2 cellular contexts compared by ENCODE assay signal in the genomic region with DNA sequence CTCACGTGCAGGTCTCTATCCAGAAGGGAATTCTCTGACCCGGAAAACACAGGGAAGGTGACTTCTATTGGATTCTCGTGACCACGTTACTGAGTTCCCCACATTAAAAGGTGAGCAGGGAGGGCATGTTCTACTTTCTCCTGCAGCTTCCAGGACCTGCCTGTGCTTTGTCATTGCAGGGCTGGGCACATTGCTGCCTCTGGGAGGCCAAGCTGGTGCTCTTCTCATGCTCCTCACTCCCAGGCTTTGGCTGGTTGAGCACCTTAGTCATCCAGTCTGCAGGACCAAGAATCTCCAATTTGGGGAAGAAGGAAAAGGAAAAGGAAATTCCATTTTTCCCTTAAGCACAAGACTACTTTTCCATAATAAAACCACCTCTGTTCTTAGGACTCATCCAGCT.
TF ChIP-seq lines count a peak whose summit lies in the region.

No MANE protein-coding gene starts in this region.

TF ChIP-seq in GM23338, 12 proteins besides CTCF, POLR2A, EP300 and RAD21:
- TF ChIP-seq, protein P1, sequence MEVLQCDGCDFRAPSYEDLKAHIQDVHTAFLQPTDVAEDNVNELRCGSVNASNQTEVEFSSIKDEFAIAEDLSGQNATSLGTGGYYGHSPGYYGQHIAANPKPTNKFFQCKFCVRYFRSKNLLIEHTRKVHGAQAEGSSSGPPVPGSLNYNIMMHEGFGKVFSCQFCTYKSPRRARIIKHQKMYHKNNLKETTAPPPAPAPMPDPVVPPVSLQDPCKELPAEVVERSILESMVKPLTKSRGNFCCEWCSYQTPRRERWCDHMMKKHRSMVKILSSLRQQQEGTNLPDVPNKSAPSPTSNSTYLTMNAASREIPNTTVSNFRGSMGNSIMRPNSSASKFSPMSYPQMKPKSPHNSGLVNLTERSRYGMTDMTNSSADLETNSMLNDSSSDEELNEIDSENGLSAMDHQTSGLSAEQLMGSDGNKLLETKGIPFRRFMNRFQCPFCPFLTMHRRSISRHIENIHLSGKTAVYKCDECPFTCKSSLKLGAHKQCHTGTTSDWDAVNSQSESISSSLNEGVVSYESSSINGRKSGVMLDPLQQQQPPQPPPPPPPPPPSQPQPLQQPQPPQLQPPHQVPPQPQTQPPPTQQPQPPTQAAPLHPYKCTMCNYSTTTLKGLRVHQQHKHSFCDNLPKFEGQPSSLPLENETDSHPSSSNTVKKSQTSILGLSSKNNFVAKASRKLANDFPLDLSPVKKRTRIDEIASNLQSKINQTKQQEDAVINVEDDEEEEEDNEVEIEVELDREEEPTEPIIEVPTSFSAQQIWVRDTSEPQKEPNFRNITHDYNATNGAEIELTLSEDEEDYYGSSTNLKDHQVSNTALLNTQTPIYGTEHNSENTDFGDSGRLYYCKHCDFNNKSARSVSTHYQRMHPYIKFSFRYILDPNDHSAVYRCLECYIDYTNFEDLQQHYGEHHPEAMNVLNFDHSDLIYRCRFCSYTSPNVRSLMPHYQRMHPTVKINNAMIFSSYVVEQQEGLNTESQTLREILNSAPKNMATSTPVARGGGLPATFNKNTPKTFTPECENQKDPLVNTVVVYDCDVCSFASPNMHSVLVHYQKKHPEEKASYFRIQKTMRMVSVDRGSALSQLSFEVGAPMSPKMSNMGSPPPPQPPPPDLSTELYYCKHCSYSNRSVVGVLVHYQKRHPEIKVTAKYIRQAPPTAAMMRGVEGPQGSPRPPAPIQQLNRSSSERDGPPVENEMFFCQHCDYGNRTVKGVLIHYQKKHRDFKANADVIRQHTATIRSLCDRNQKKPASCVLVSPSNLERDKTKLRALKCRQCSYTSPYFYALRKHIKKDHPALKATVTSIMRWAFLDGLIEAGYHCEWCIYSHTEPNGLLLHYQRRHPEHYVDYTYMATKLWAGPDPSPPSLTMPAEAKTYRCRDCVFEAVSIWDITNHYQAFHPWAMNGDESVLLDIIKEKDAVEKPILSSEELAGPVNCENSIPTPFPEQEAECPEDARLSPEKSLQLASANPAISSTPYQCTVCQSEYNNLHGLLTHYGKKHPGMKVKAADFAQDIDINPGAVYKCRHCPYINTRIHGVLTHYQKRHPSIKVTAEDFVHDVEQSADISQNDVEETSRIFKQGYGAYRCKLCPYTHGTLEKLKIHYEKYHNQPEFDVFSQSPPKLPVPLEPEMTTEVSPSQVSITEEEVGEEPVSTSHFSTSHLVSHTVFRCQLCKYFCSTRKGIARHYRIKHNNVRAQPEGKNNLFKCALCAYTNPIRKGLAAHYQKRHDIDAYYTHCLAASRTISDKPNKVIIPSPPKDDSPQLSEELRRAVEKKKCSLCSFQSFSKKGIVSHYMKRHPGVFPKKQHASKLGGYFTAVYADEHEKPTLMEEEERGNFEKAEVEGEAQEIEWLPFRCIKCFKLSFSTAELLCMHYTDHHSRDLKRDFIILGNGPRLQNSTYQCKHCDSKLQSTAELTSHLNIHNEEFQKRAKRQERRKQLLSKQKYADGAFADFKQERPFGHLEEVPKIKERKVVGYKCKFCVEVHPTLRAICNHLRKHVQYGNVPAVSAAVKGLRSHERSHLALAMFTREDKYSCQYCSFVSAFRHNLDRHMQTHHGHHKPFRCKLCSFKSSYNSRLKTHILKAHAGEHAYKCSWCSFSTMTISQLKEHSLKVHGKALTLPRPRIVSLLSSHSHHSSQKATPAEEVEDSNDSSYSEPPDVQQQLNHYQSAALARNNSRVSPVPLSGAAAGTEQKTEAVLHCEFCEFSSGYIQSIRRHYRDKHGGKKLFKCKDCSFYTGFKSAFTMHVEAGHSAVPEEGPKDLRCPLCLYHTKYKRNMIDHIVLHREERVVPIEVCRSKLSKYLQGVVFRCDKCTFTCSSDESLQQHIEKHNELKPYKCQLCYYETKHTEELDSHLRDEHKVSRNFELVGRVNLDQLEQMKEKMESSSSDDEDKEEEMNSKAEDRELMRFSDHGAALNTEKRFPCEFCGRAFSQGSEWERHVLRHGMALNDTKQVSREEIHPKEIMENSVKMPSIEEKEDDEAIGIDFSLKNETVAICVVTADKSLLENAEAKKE (CRISPR knock-in tag; IDR thresholded peaks at IDR 0.05) = peak; percentile 83
- TF ChIP-seq STAT1 (IDR thresholded peaks at IDR 0.05; ENCODE audit: unreplicated experiment) = no peak

TF ChIP-seq in WTC11, 78 proteins besides CTCF, POLR2A, EP300 and RAD21 (continued from another document):
- TF ChIP-seq, protein P2, sequence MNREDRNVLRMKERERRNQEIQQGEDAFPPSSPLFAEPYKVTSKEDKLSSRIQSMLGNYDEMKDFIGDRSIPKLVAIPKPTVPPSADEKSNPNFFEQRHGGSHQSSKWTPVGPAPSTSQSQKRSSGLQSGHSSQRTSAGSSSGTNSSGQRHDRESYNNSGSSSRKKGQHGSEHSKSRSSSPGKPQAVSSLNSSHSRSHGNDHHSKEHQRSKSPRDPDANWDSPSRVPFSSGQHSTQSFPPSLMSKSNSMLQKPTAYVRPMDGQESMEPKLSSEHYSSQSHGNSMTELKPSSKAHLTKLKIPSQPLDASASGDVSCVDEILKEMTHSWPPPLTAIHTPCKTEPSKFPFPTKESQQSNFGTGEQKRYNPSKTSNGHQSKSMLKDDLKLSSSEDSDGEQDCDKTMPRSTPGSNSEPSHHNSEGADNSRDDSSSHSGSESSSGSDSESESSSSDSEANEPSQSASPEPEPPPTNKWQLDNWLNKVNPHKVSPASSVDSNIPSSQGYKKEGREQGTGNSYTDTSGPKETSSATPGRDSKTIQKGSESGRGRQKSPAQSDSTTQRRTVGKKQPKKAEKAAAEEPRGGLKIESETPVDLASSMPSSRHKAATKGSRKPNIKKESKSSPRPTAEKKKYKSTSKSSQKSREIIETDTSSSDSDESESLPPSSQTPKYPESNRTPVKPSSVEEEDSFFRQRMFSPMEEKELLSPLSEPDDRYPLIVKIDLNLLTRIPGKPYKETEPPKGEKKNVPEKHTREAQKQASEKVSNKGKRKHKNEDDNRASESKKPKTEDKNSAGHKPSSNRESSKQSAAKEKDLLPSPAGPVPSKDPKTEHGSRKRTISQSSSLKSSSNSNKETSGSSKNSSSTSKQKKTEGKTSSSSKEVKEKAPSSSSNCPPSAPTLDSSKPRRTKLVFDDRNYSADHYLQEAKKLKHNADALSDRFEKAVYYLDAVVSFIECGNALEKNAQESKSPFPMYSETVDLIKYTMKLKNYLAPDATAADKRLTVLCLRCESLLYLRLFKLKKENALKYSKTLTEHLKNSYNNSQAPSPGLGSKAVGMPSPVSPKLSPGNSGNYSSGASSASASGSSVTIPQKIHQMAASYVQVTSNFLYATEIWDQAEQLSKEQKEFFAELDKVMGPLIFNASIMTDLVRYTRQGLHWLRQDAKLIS (CRISPR knock-in tag; IDR thresholded peaks at IDR 0.05; ENCODE audit: borderline replicate concordance) = no peak
- no peak for TF ChIP-seq ZNF138 (CRISPR knock-in tag; conservative IDR thresholded peaks at IDR 0.05)
- TF ChIP-seq, protein P3, sequence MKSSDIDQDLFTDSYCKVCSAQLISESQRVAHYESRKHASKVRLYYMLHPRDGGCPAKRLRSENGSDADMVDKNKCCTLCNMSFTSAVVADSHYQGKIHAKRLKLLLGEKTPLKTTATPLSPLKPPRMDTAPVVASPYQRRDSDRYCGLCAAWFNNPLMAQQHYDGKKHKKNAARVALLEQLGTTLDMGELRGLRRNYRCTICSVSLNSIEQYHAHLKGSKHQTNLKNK (CRISPR knock-in tag; IDR thresholded peaks at IDR 0.05) = no peak
- no peak for TF ChIP-seq ATF1 (CRISPR knock-in tag; IDR thresholded peaks at IDR 0.05)
- no peak for TF ChIP-seq JUN (CRISPR knock-in tag; IDR thresholded peaks at IDR 0.05)
- TF ChIP-seq ZNF416 (CRISPR knock-in tag; IDR thresholded peaks at IDR 0.05) = no peak
- no peak for TF ChIP-seq EMX1 (CRISPR knock-in tag; IDR thresholded peaks at IDR 0.05)
- TF ChIP-seq, protein P4, sequence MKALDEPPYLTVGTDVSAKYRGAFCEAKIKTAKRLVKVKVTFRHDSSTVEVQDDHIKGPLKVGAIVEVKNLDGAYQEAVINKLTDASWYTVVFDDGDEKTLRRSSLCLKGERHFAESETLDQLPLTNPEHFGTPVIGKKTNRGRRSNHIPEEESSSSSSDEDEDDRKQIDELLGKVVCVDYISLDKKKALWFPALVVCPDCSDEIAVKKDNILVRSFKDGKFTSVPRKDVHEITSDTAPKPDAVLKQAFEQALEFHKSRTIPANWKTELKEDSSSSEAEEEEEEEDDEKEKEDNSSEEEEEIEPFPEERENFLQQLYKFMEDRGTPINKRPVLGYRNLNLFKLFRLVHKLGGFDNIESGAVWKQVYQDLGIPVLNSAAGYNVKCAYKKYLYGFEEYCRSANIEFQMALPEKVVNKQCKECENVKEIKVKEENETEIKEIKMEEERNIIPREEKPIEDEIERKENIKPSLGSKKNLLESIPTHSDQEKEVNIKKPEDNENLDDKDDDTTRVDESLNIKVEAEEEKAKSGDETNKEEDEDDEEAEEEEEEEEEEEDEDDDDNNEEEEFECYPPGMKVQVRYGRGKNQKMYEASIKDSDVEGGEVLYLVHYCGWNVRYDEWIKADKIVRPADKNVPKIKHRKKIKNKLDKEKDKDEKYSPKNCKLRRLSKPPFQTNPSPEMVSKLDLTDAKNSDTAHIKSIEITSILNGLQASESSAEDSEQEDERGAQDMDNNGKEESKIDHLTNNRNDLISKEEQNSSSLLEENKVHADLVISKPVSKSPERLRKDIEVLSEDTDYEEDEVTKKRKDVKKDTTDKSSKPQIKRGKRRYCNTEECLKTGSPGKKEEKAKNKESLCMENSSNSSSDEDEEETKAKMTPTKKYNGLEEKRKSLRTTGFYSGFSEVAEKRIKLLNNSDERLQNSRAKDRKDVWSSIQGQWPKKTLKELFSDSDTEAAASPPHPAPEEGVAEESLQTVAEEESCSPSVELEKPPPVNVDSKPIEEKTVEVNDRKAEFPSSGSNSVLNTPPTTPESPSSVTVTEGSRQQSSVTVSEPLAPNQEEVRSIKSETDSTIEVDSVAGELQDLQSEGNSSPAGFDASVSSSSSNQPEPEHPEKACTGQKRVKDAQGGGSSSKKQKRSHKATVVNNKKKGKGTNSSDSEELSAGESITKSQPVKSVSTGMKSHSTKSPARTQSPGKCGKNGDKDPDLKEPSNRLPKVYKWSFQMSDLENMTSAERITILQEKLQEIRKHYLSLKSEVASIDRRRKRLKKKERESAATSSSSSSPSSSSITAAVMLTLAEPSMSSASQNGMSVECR (CRISPR knock-in tag; IDR thresholded peaks at IDR 0.05; ENCODE audit: borderline replicate concordance) = no peak
- TF ChIP-seq, protein P5, sequence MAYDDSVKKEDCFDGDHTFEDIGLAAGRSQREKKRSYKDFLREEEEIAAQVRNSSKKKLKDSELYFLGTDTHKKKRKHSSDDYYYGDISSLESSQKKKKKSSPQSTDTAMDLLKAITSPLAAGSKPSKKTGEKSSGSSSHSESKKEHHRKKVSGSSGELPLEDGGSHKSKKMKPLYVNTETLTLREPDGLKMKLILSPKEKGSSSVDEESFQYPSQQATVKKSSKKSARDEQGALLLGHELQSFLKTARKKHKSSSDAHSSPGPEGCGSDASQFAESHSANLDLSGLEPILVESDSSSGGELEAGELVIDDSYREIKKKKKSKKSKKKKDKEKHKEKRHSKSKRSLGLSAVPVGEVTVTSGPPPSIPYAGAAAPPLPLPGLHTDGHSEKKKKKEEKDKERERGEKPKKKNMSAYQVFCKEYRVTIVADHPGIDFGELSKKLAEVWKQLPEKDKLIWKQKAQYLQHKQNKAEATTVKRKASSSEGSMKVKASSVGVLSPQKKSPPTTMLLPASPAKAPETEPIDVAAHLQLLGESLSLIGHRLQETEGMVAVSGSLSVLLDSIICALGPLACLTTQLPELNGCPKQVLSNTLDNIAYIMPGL (CRISPR knock-in tag; IDR thresholded peaks at IDR 0.05) = no peak
- no peak for TF ChIP-seq TCF7 (CRISPR knock-in tag; IDR thresholded peaks at IDR 0.05; ENCODE audit: low read depth)
- no peak for TF ChIP-seq ZBTB21 (CRISPR knock-in tag; IDR thresholded peaks at IDR 0.05; ENCODE audit: borderline replicate concordance)
- TF ChIP-seq, protein P6, sequence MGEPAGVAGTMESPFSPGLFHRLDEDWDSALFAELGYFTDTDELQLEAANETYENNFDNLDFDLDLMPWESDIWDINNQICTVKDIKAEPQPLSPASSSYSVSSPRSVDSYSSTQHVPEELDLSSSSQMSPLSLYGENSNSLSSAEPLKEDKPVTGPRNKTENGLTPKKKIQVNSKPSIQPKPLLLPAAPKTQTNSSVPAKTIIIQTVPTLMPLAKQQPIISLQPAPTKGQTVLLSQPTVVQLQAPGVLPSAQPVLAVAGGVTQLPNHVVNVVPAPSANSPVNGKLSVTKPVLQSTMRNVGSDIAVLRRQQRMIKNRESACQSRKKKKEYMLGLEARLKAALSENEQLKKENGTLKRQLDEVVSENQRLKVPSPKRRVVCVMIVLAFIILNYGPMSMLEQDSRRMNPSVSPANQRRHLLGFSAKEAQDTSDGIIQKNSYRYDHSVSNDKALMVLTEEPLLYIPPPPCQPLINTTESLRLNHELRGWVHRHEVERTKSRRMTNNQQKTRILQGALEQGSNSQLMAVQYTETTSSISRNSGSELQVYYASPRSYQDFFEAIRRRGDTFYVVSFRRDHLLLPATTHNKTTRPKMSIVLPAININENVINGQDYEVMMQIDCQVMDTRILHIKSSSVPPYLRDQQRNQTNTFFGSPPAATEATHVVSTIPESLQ (CRISPR knock-in tag; IDR thresholded peaks at IDR 0.05) = no peak
- no peak for TF ChIP-seq FOXP1 (CRISPR knock-in tag; IDR thresholded peaks at IDR 0.05; ENCODE audit: borderline replicate concordance)
- TF ChIP-seq SOX15 (CRISPR knock-in tag; IDR thresholded peaks at IDR 0.05) = no peak
- TF ChIP-seq CREB1 (CRISPR knock-in tag; IDR thresholded peaks at IDR 0.05) = no peak
